Comparison of ENCODE assay signal across 1 cellular context in the genomic region with DNA sequence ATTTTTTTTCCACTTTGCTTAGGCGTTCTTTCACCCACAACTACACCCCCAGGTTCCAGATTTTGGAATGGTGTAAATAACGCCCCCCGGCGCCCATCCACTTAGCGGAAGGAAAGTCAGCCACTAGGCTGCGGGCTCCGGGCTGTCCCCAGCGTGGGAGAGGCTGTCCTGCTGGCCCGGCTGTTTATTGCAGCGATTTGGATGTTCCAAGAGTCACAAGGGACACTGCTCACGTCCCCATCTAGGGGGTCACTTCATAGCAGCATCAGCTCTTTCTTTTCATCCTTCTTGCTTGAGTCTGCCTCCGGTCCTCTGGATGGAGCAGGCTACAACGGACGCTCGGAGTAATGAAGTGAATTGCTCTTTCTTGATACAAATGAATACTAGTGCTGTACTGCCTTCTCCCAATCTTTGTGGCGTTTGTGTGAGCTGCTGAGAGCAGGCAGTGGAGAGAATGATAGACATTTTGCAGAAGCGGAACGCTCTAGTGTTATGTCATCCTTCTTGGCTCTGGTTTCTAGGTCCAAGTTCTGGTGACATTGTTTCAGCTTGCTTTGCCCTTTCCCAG.
TF ChIP-seq lines count a peak whose summit lies in the region.

No MANE protein-coding gene starts in this region.

TF ChIP-seq in H1, 55 proteins besides CTCF, POLR2A, EP300 and RAD21:
- TF ChIP-seq NANOG (IDR thresholded peaks at IDR 0.05; ENCODE audit: insufficient read depth, low read depth, low read length, poor library complexity, severe bottlenecking) (no peak), KDM4A (IDR thresholded peaks at IDR 0.05; ENCODE audit: low read depth, low read length, severe bottlenecking) (peak; percentile 3)
TF ChIP-seq in H1: peak in this region for 1.
